In genomic region chr7:91843831-91844230, GRCh38 we compare ENCODE assay signal across 14 cellular contexts.
DNase-seq lines count a peak whose midpoint lies in the region; ATAC-seq, FAIRE-seq and TF ChIP-seq lines count a peak whose summit lies in the region.
"Had no signal": no experiment of that assay in that cellular context is flagged by ENCODE, and none has a peak within 500 bp of the region (broad histone marks: within the 10 kb centered on the region; RNA-seq: fewer than 3 reads in every experiment).

No MANE protein-coding gene starts in this region.

- peak; percentile 54 for FAIRE-seq in GM18507 (lab: Jason Lieb, UNC)
- FAIRE-seq: H1 had no signal

- ATAC-seq in HG02884 (IDR thresholded peaks at IDR 0.05; ENCODE audit: unreplicated experiment) (peak; percentile 88), HG03521 (IDR thresholded peaks at IDR 0.05; ENCODE audit: unreplicated experiment) (peak; percentile 86)
- ATAC-seq: T-cell had no signal

- no peak for DNase-seq in GM18507 (ENCODE audit: extremely low spot score, insufficient read length, low read depth)
- DNase-seq in GM20000 (ENCODE audit: low spot score) = peak; percentile 6
- no peak for DNase-seq in epidermal melanocyte (ENCODE audit: insufficient read length, low spot score)
- DNase-seq in cerebellar cortex (ENCODE audit: low spot score) = no peak
- DNase-seq in DMS 273 treated with DMSO at 0.1 percent for 48 hours (lab: John Stamatoyannopoulos, UW) = no peak
- no peak for DNase-seq in NCI-H446 (lab: John Stamatoyannopoulos, UW)
- DNase-seq: activated CD4-positive, alpha-beta T cell treated with anti-CD3 and anti-CD28 coated beads, Interleukin-2, amount 50 U/mL, for 1 hour; activated gamma-delta T cell treated with Interleukin-2 at 50 U/mL for 16 hours; hypothalamus; NCI-H2081 treated with DMSO at 0.1 percent for 48 hours; T-cell had no signal

- TF ChIP-seq CTCF in GM20000 (IDR thresholded peaks at IDR 0.05; ENCODE audit: extremely low read depth, missing control alignments) = no peak
